In the genomic region with DNA sequence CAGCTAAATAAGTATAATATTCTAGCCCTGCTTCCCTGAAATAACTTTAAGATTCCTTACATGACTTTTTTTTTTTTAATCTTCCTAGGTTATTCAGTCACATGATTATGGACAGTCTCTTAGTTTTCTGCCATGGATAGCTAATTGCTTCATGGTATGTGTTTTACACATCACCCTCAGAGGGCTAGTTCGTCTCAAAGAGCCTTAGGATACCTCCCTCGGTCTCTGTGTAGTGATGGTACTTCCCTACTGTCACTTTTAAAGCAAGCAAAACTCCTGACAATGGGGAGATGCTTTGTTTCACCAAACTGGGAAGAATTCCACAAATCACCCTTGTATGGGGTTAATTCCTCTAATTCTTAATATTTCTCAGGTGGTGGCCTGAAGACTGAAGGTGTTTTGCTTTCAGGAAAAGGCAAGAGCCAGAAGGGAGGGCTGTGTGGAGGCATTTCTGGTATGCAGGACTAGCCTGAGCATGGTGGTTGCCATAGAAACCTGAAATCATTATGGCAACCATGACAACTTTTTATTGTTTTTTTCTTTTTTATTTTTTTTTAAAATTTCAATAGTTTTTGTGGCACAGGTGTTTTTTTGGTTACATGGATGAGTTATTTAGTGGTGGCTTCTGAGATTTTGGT, we compare ENCODE assay signal across 20 cellular contexts.
A peak's percentile ranks its signal among the peaks of the same experiment; 100 is the strongest.
DNase-seq lines count a peak whose midpoint lies in the region; ATAC-seq and TF ChIP-seq lines count a peak whose summit lies in the region.
"Had no signal": no experiment of that assay in that cellular context is flagged by ENCODE, and none has a peak within 500 bp of the region (broad histone marks: within the 10 kb centered on the region; RNA-seq: fewer than 3 reads in every experiment).

No MANE protein-coding gene starts in this region.

- H3K9me3 ChIP-seq in CD4-positive, alpha-beta T cell (ENCODE audit: control insufficient read depth, low read length) = no peaks in the 10 kb centered on the region
- no peaks in the 10 kb centered on the region for H3K9me3 ChIP-seq in lower lobe of right lung
- H3K9me3 ChIP-seq: uterus had no signal

- H3K27me3 ChIP-seq in CD4-positive, alpha-beta T cell (ENCODE audit: control insufficient read depth, insufficient read depth, low read length) = no peaks in the 10 kb centered on the region
- no peaks in the 10 kb centered on the region for H3K27me3 ChIP-seq in lower lobe of right lung (ENCODE audit: low read depth)
- H3K27me3 ChIP-seq: uterus had no signal

- no peaks in the 10 kb centered on the region for H3K27me3 Mint-ChIP-seq in CD4-positive, alpha-beta T cell
- no peaks in the 10 kb centered on the region for H3K27me3 Mint-ChIP-seq in activated CD8-positive, alpha-beta memory T cell treated with anti-CD3 and anti-CD28 coated beads, Interleukin-2, amount 10 ng/mL, durations not matched to agents 7 days and 5 days
- H3K27me3 Mint-ChIP-seq: brain had no signal

- ATAC-seq in CD4-positive, alpha-beta T cell (ENCODE audit: poor library complexity) = peak; percentile 52
- ATAC-seq in lower lobe of right lung (no peak), HG03025 (IDR thresholded peaks at IDR 0.05; ENCODE audit: low FRiP score, unreplicated experiment) (no peak)
- no peak for ATAC-seq in activated CD8-positive, alpha-beta memory T cell treated with anti-CD3 and anti-CD28 coated beads, Interleukin-2, amount 10 ng/mL, durations not matched to agents 7 days and 5 days
- ATAC-seq: psoas muscle had no signal

- CTCF ChIA-PET in CD4-positive, alpha-beta T cell (lab: Charles Lee) = no interaction called here
- CTCF ChIA-PET in RWPE1 (lab: Yijun Ruan, JAX) = interaction anchor here (0.6 kb wide), 1 partner anchor 1885 kb away, joined by 6 read pairs; no protein-coding TSS in a partner anchor
- CTCF ChIA-PET in activated CD8-positive, alpha-beta memory T cell treated with anti-CD3 and anti-CD28 coated beads, Interleukin-2, amount 10 ng/mL, durations not matched to agents 7 days and 5 days (lab: Charles Lee) = no interaction called here

- no peak overlapping the region for H3K27ac Mint-ChIP-seq in CD4-positive, alpha-beta T cell
- no peak overlapping the region for H3K27ac Mint-ChIP-seq in activated CD8-positive, alpha-beta memory T cell treated with anti-CD3 and anti-CD28 coated beads, Interleukin-2, amount 10 ng/mL, durations not matched to agents 7 days and 5 days
- H3K27ac Mint-ChIP-seq: activated T-helper 2 cell treated with anti-CD3 and anti-CD28 coated beads, Interferon-gamma antibody, Interleukin-2, Interleukin-4, amounts not matched to agents 10 μg/mL and 5 μg/mL and 100 μg/mL, durations not matched to agents 14 hours and 24 hours and 36 hours; T-helper 1 cell treated with Interleukin-12 subunit alpha and Interleukin-12 subunit beta and Interleukin-4 antibody, amounts not matched to agents 30 μg/mL and 1 μg/mL, for 36 hours had no signal

- H3K36me3 Mint-ChIP-seq in CD4-positive, alpha-beta T cell (ENCODE audit: low read depth) = no peaks in the 10 kb centered on the region
- no peaks in the 10 kb centered on the region for H3K36me3 Mint-ChIP-seq in activated CD8-positive, alpha-beta memory T cell treated with anti-CD3 and anti-CD28 coated beads, Interleukin-2, amount 10 ng/mL, durations not matched to agents 7 days and 5 days

- no peaks in the 10 kb centered on the region for H3K4me1 ChIP-seq in lower lobe of right lung
- H3K4me1 ChIP-seq: psoas muscle, uterus had no signal

- H3K9me3 Mint-ChIP-seq in CD4-positive, alpha-beta T cell = no peaks in the 10 kb centered on the region
- H3K9me3 Mint-ChIP-seq in activated CD8-positive, alpha-beta memory T cell treated with anti-CD3 and anti-CD28 coated beads, Interleukin-2, amount 10 ng/mL, durations not matched to agents 7 days and 5 days (ENCODE audit: low read depth) = no peaks in the 10 kb centered on the region
- H3K9me3 Mint-ChIP-seq: activated T-helper 2 cell treated with anti-CD3 and anti-CD28 coated beads, Interferon-gamma antibody, Interleukin-2, Interleukin-4, amounts not matched to agents 10 μg/mL and 5 μg/mL and 100 μg/mL, durations not matched to agents 14 hours and 24 hours and 36 hours; T-helper 1 cell treated with Interleukin-12 subunit alpha and Interleukin-12 subunit beta and Interleukin-4 antibody, amounts not matched to agents 30 μg/mL and 1 μg/mL, for 36 hours had no signal

- intact Hi-C loops in CD4-positive, alpha-beta T cell (cut with DNase I, micrococcal nuclease) = no loop called here
- intact Hi-C loops in lower lobe of right lung (cut with DNase I) = no loop called here

- H3K27ac ChIP-seq in CD4-positive, alpha-beta T cell (ENCODE audit: low read depth, low read length) = no peak overlapping the region
- H3K27ac ChIP-seq in RWPE1 (no peak overlapping the region), epithelial cell of prostate (peak overlapping the region; percentile 77), lower lobe of right lung (no peak overlapping the region)
- H3K27ac ChIP-seq: PC-9, psoas muscle, uterus had no signal

- POLR2A ChIA-PET in CD4-positive, alpha-beta T cell (lab: Charles Lee) = no interaction called here
- POLR2A ChIA-PET in RWPE1 (lab: Yijun Ruan, JAX; ENCODE audit: low non-redundant PET) = no interaction called here

- DNase-seq in CD4-positive, alpha-beta T cell = no peak
- peak; percentile 45 for DNase-seq in RWPE1 (ENCODE audit: low spot score)
- DNase-seq in epithelial cell of prostate (ENCODE audit: low read depth, low spot score) = no peak
- DNase-seq in myocyte (ENCODE audit: low read depth) = peak; percentile 15
- no peak for DNase-seq in lower lobe of right lung
- DNase-seq in T1000 (lab: John Stamatoyannopoulos, UW) = no peak
- DNase-seq in activated CD8-positive, alpha-beta memory T cell treated with anti-CD3 and anti-CD28 coated beads, Interleukin-2, amount 10 ng/mL, durations not matched to agents 7 days and 5 days = no peak
- DNase-seq: activated CD4-positive, alpha-beta T cell treated with anti-CD3 and anti-CD28 coated beads, Interleukin-2, amount 50 U/mL, for 4 hours; GF-D8; HCEC 1CT; NCI-H1092 treated with DMSO at 0.1 percent for 48 hours; NCI-H446; psoas muscle; stimulated activated CD4-positive, alpha-beta T cell treated with anti-CD3 and anti-CD28 coated beads, Interleukin-1b, Interleukin-23, amount 100 ng/mL, for 48 hours; uterus had no signal

- H3K36me3 ChIP-seq in lower lobe of right lung = no peaks in the 10 kb centered on the region
- H3K36me3 ChIP-seq: uterus had no signal

- TF ChIP-seq CTCF in CD4-positive, alpha-beta T cell (IDR thresholded peaks at IDR 0.05) = no peak
- TF ChIP-seq CTCF in RWPE1 (conservative IDR thresholded peaks at IDR 0.05; ENCODE audit: low read depth) = no peak
- no peak for TF ChIP-seq CTCF in lower lobe of right lung (IDR thresholded peaks at IDR 0.05)

- H3K4me3 Mint-ChIP-seq in CD4-positive, alpha-beta T cell = no peak overlapping the region
- H3K4me3 Mint-ChIP-seq in activated CD8-positive, alpha-beta memory T cell treated with anti-CD3 and anti-CD28 coated beads, Interleukin-2, amount 10 ng/mL, durations not matched to agents 7 days and 5 days = no peak overlapping the region
- H3K4me3 Mint-ChIP-seq: brain; T-helper 1 cell treated with Interleukin-12 subunit alpha and Interleukin-12 subunit beta and Interleukin-4 antibody, amounts not matched to agents 30 μg/mL and 1 μg/mL, for 36 hours had no signal

- H3K4me1 Mint-ChIP-seq in CD4-positive, alpha-beta T cell (ENCODE audit: low read depth) = no peaks in the 10 kb centered on the region
- no peaks in the 10 kb centered on the region for H3K4me1 Mint-ChIP-seq in activated CD8-positive, alpha-beta memory T cell treated with anti-CD3 and anti-CD28 coated beads, Interleukin-2, amount 10 ng/mL, durations not matched to agents 7 days and 5 days
- H3K4me1 Mint-ChIP-seq: brain had no signal

- no peak overlapping the region for H3K4me3 ChIP-seq in lower lobe of right lung
- H3K4me3 ChIP-seq: PC-9, psoas muscle, uterus had no signal

Comparison
In these comparisons a context has a peak if more than half of its experiments do, and no peak if none do; other contexts are left out.
1. DNase-seq: peak in RWPE1 (single experiment) and myocyte (single experiment); none in CD4-positive, alpha-beta T cell (0 of 10), epithelial cell of prostate (single experiment), lower lobe of right lung (single experiment), T1000 (single experiment) and activated CD8-positive, alpha-beta memory T cell treated with anti-CD3 and anti-CD28 coated beads, Interleukin-2, amount 10 ng/mL, durations not matched to agents 7 days and 5 days (single experiment).